In genomic region chr11:43573873-43574272, GRCh38 we compare ENCODE assay signal across 19 cellular contexts.
"Had no signal": no experiment of that assay in that cellular context is flagged by ENCODE, and none has a peak within 500 bp of the region (broad histone marks: within the 10 kb centered on the region; RNA-seq: fewer than 3 reads in every experiment).

No MANE protein-coding gene starts in this region.

- H3K9me3 Mint-ChIP-seq: activated naive CD4-positive, alpha-beta T cell treated with anti-CD3 and anti-CD28 coated beads, Interleukin-2, amount 50 U/mL, for 72 hours; activated T-helper 17 cell treated with anti-CD3 and anti-CD28 coated beads, Interleukin-2, amount 50 U/mL, for 72 hours; central memory CD8-positive, alpha-beta T cell; T-cell had no signal

- DNase-seq: activated CD4-positive, alpha-beta T cell treated with anti-CD3 and anti-CD28 coated beads for 1 hour; activated CD4-positive, alpha-beta T cell treated with anti-CD3 and anti-CD28 coated beads, Interleukin-2, amount 50 U/mL, for 1 hour; activated T-cell treated with anti-CD3 and anti-CD28 coated beads, Interleukin-2, amount 50 U/mL, for 1 hour; naive thymus-derived CD4-positive, alpha-beta T cell; pancreas; stimulated activated CD4-positive, alpha-beta T cell treated with anti-CD3 and anti-CD28 coated beads, Interleukin-2, amount 100 ng/mL, for 48 hours; stimulated activated CD8-positive, alpha-beta memory T cell treated with anti-CD3 and anti-CD28 coated beads, Interleukin-4, amount 100 ng/mL, for 48 hours; stimulated activated naive B cell treated with anti-CD40 and anti-IgM and Interleukin-4, amounts not matched to agents 10 μg/mL and 1 μg/mL and 100 μg/mL, for 72 hours; T-cell; upper lobe of left lung had no signal

- H3K36me3 ChIP-seq: adrenal gland, ascending aorta, esophagus muscularis mucosa, pancreas, thoracic aorta, upper lobe of left lung had no signal

- H3K36me3 Mint-ChIP-seq: T-cell had no signal

- H3K4me3 Mint-ChIP-seq: activated T-helper 17 cell treated with anti-CD3 and anti-CD28 coated beads, Interleukin-2, amount 50 U/mL, for 72 hours; central memory CD8-positive, alpha-beta T cell; naive thymus-derived CD4-positive, alpha-beta T cell; stimulated activated naive B cell treated with anti-CD40 and anti-IgM and Interleukin-4, amounts not matched to agents 10 μg/mL and 1 μg/mL and 100 μg/mL, for 72 hours; T-cell had no signal

- H3K27ac ChIP-seq: adrenal gland, ascending aorta, esophagus muscularis mucosa, pancreas, thoracic aorta, upper lobe of left lung had no signal

- H3K27ac Mint-ChIP-seq: activated naive CD4-positive, alpha-beta T cell treated with anti-CD3 and anti-CD28 coated beads, Interleukin-2, amount 50 U/mL, for 72 hours; activated T-helper 17 cell treated with anti-CD3 and anti-CD28 coated beads, Interleukin-2, amount 50 U/mL, for 72 hours; naive thymus-derived CD4-positive, alpha-beta T cell; T-cell had no signal

- ATAC-seq: activated T-helper 17 cell treated with anti-CD3 and anti-CD28 coated beads, Interleukin-2, amount 50 U/mL, for 72 hours; naive thymus-derived CD4-positive, alpha-beta T cell; pancreas; sciatic nerve; stimulated activated naive B cell treated with anti-CD40 and anti-IgM and Interleukin-4, amounts not matched to agents 10 μg/mL and 1 μg/mL and 100 μg/mL, for 72 hours; T-cell had no signal

- H3K4me3 ChIP-seq: adrenal gland, ascending aorta, esophagus muscularis mucosa, pancreas, smooth muscle cell, thoracic aorta, upper lobe of left lung had no signal

- H3K9me3 ChIP-seq: adrenal gland, ascending aorta, esophagus muscularis mucosa, pancreas, thoracic aorta, upper lobe of left lung had no signal
